Comparison of ENCODE assay signal across 8 cellular contexts in genomic region chr13:37869756-37870488, GRCh38. TPM values are rescaled to one million over a fixed set of nuclear protein-coding genes. Genes with fewer than 3 reads are reported as not detected.
A peak's percentile ranks its signal among the peaks of the same experiment; 100 is the strongest.
DNase-seq lines count a peak whose midpoint lies in the region; ATAC-seq, FAIRE-seq and TF ChIP-seq lines count a peak whose summit lies in the region.

TSS of gene TRPC4 (minus strand) at chr13:37869772. CDS start at chr13:37783333, 86,439 bp downstream.

- no peaks in the 10 kb centered on the region for H3K36me3 Mint-ChIP-seq in activated T-cell treated with anti-CD3 and anti-CD28 coated beads, Interleukin-2, amount 50 U/mL, for 4 hours (ENCODE audit: insufficient read depth)

- H3K9me3 Mint-ChIP-seq in activated T-cell treated with anti-CD3 and anti-CD28 coated beads, Interleukin-2, amount 50 U/mL, for 4 hours = peaks cover 5% of the 10 kb centered on the region

- H3K4me1 ChIP-seq in spleen = peaks cover 0 to 14% (median 7%) of the 10 kb centered on the region in 6 donors

- intact Hi-C loops in spleen (cut with DNase I; ENCODE audit: low total_unique reads) = no loop called here

- 0 out of 3 replicates have a peak, but pooled peaks have one; percentile 15 for TF ChIP-seq CTCF in GM12872 (IDR thresholded peaks at IDR 0.05; ENCODE audit: insufficient read depth, low read depth, low read length)
- TF ChIP-seq CTCF in spleen (IDR thresholded peaks at IDR 0.05 in 8 of 11, conservative IDR thresholded peaks at IDR 0.05 in 3 of 11) = no peak

- FAIRE-seq in GM12892 (lab: Jason Lieb, UNC) = no peak

- TF ChIP-seq POLR2A in spleen (IDR thresholded peaks at IDR 0.05) = no peak
- no peak for TF ChIP-seq POLR2A in GM12892 (IDR thresholded peaks at IDR 0.05; ENCODE audit: low read depth, low read length)

- H3K27me3 ChIP-seq in spleen (replicated peaks in 1 of 7) = peaks cover 0 to 38% (median 14%) of the 10 kb centered on the region in 7 donors

- in situ Hi-C loops in T47D (cut with HindIII; ENCODE audit: low pct_unique_long_range_greater_than_20kb, low sequenced_read_pairs) = no loop called here

- peaks cover 28% of the 10 kb centered on the region for H3K27me3 Mint-ChIP-seq in activated T-cell treated with anti-CD3 and anti-CD28 coated beads, Interleukin-2, amount 50 U/mL, for 4 hours (ENCODE audit: low read depth)

- no peak within 1 kb of the TSS for H3K4me3 Mint-ChIP-seq in activated T-cell treated with anti-CD3 and anti-CD28 coated beads, Interleukin-2, amount 50 U/mL, for 4 hours

- DNase-seq in NCI-H2029 treated with DMSO at 0.1 percent for 48 hours (lab: John Stamatoyannopoulos, UW) = peak; percentile 5
- peak; percentile 23 to 73 for DNase-seq in T47D (ENCODE audit: low read depth in 1 of 2, low spot score in 1 of 2)
- DNase-seq in islet precursor cell = peak; percentile 86
- peak; percentile 67 for DNase-seq in spleen
- no peak for DNase-seq in activated T-cell treated with anti-CD3 and anti-CD28 coated beads, Interleukin-2, amount 50 U/mL, for 4 hours
- no peak for DNase-seq in GM12892 (ENCODE audit: insufficient read length)

- no peaks in the 10 kb centered on the region for H3K4me1 Mint-ChIP-seq in activated T-cell treated with anti-CD3 and anti-CD28 coated beads, Interleukin-2, amount 50 U/mL, for 4 hours (ENCODE audit: low read depth)

- no peak for ATAC-seq in HG02571 (IDR thresholded peaks at IDR 0.05; ENCODE audit: unreplicated experiment)
- ATAC-seq in activated T-cell treated with anti-CD3 and anti-CD28 coated beads, Interleukin-2, amount 50 U/mL, for 4 hours = no peak

- H3K36me3 ChIP-seq in spleen = no peaks in the 10 kb centered on the region

- H3K4me3 ChIP-seq in spleen = peak within 1 kb of the TSS in 6 of 8 donors; percentile 0 to 53 (median 20)

- WGBS in spleen, 5 donors = 4 to 11% (median 5%) methylated on average over 10 to 43 of the region's 43 CpGs

- no peak within 1 kb of the TSS for H3K27ac ChIP-seq in spleen

- H3K9me3 ChIP-seq in spleen = no peaks in the 10 kb centered on the region

RNA-seq across cellular contexts. Expression of gene TRPC4, which starts in this region (rescaled TPM):
- total RNA-seq in spleen = under 1 TPM in 4 of 7 donors, not detected in 3; 0.13 to 0.42 (median 0.25) TPM
- polyA plus RNA-seq in spleen = under 1 TPM in 2 of 3 donors, not detected in 1; 0.06 to 0.10 TPM
- not detected for total RNA-seq in activated T-cell treated with anti-CD3 and anti-CD28 coated beads, Interleukin-2, amount 50 U/mL, for 4 hours
- polyA plus RNA-seq in GM12892 (2012; ENCODE audit: missing spikeins) = not detected

Comparison
In these comparisons a context has a peak if more than half of its experiments do, and no peak if none do; other contexts are left out.
1. Peak in DNase-seq and H3K4me3 ChIP-seq in spleen; RNA of the gene not detected or under 1 TPM.
2. DNase-seq: peak in NCI-H2029 treated with DMSO at 0.1 percent for 48 hours (single experiment), T47D (2 of 2) and islet precursor cell (single experiment); none in activated T-cell treated with anti-CD3 and anti-CD28 coated beads, Interleukin-2, amount 50 U/mL, for 4 hours (single experiment) and GM12892 (single experiment).